18 cellular contexts compared by ENCODE assay signal in genomic region chr1:161054232-161054631, GRCh38. TPM values are rescaled to one million over a fixed set of nuclear protein-coding genes. Genes with fewer than 3 reads are reported as not detected.
"Had no signal": no experiment of that assay in that cellular context is flagged by ENCODE, and none has a peak within 500 bp of the region (broad histone marks: within the 10 kb centered on the region; RNA-seq: fewer than 3 reads in every experiment).

No MANE protein-coding gene starts in this region.

- H3K9me3 Mint-ChIP-seq: activated naive CD4-positive, alpha-beta T cell treated with anti-CD3 and anti-CD28 coated beads for 36 hours; naive thymus-derived CD8-positive, alpha-beta T cell had no signal

- H3K9me3 ChIP-seq: esophagus squamous epithelium, heart right ventricle, suprapubic skin, transverse colon, vagina had no signal

- H3K27me3 ChIP-seq: transverse colon, vagina had no signal

- H3K27ac ChIP-seq: esophagus squamous epithelium, heart right ventricle, suprapubic skin, transverse colon, vagina had no signal

- H3K4me3 ChIP-seq: esophagus squamous epithelium, heart right ventricle, suprapubic skin, transverse colon, vagina had no signal

- H3K4me3 Mint-ChIP-seq: activated CD8-positive, alpha-beta memory T cell treated with anti-CD3 and anti-CD28 coated beads, Interleukin-2, amount 10 ng/mL, durations not matched to agents 7 days and 5 days; activated naive CD4-positive, alpha-beta T cell treated with anti-CD3 and anti-CD28 coated beads for 36 hours; naive thymus-derived CD8-positive, alpha-beta T cell had no signal

- DNase-seq: activated CD4-positive, alpha-beta T cell treated with anti-CD3 and anti-CD28 coated beads for 1 hour; activated CD4-positive, alpha-beta T cell treated with anti-CD3 and anti-CD28 coated beads, Interleukin-2, amount 50 U/mL, for 4 hours; activated CD8-positive, alpha-beta memory T cell treated with anti-CD3 and anti-CD28 coated beads, Interleukin-2, amount 10 ng/mL, durations not matched to agents 7 days and 5 days; activated naive CD4-positive, alpha-beta T cell treated with anti-CD3 and anti-CD28 coated beads for 36 hours; activated T-cell treated with anti-CD3 and anti-CD28 coated beads, Interleukin-2, amount 50 U/mL, for 1 hour; effector memory CD4-positive, alpha-beta T cell; esophagus squamous epithelium; heart right ventricle; mesenchymal stem cell; naive thymus-derived CD8-positive, alpha-beta T cell; stimulated activated naive CD4-positive, alpha-beta T cell treated with Interleukin-2 at 50 U/mL for 16 hours; transverse colon had no signal

- H3K27me3 Mint-ChIP-seq: activated CD8-positive, alpha-beta memory T cell treated with anti-CD3 and anti-CD28 coated beads, Interleukin-2, amount 10 ng/mL, durations not matched to agents 7 days and 5 days; naive thymus-derived CD8-positive, alpha-beta T cell had no signal

- H3K36me3 ChIP-seq: transverse colon, vagina had no signal

- ATAC-seq: activated CD8-positive, alpha-beta memory T cell treated with anti-CD3 and anti-CD28 coated beads, Interleukin-2, amount 10 ng/mL, durations not matched to agents 7 days and 5 days; naive thymus-derived CD8-positive, alpha-beta T cell had no signal

- H3K27ac Mint-ChIP-seq: activated CD8-positive, alpha-beta memory T cell treated with anti-CD3 and anti-CD28 coated beads, Interleukin-2, amount 10 ng/mL, durations not matched to agents 7 days and 5 days; activated naive CD4-positive, alpha-beta T cell treated with anti-CD3 and anti-CD28 coated beads for 36 hours had no signal

- H3K4me1 ChIP-seq: esophagus squamous epithelium, suprapubic skin, transverse colon, vagina had no signal

RNA-seq across cellular contexts. Expression of gene ARHGAP30, which starts 15.5 kb away (rescaled TPM):
- total RNA-seq: endothelial cell of umbilical vein had no signal
- polyA plus RNA-seq: endothelial cell of umbilical vein had no signal

RNA-seq across cellular contexts. Expression of gene NECTIN4, which starts 35.1 kb away (rescaled TPM):
- total RNA-seq: activated naive CD4-positive, alpha-beta T cell treated with anti-CD3 and anti-CD28 coated beads for 36 hours; cerebellum; liver; naive thymus-derived CD8-positive, alpha-beta T cell; T-helper 1 cell treated with Interleukin-12 subunit alpha and Interleukin-12 subunit beta and Interleukin-4 antibody, amounts not matched to agents 30 ng/mL and 1 ng/mL, for 36 hours had no signal
- polyA plus RNA-seq: naive thymus-derived CD8-positive, alpha-beta T cell had no signal
